19 cellular contexts compared by ENCODE assay signal in genomic region chr2:235999011-235999410, GRCh38.
DNase-seq lines count a peak whose midpoint lies in the region; ATAC-seq, FAIRE-seq and TF ChIP-seq lines count a peak whose summit lies in the region.
"Had no signal": no experiment of that assay in that cellular context is flagged by ENCODE, and none has a peak within 500 bp of the region (broad histone marks: within the 10 kb centered on the region; RNA-seq: fewer than 3 reads in every experiment).

No MANE protein-coding gene starts in this region.

- no peak for TF ChIP-seq POLR2A in IMR-90 (IDR thresholded peaks at IDR 0.05; ENCODE audit: low read depth, low read length)

- H4K5ac ChIP-seq in IMR-90 (ENCODE audit: low read depth, low read length): no peak overlapping the region

- no peak for ATAC-seq in IMR-90 (ENCODE audit: low read depth)
- no peak for ATAC-seq in HG03460 (IDR thresholded peaks at IDR 0.05; ENCODE audit: unreplicated experiment)
- ATAC-seq: CD8-positive, alpha-beta T cell had no signal

- no peak for DNase-seq in D721Med (ENCODE audit: insufficient read length, low spot score)
- DNase-seq in IMR-90: no peak
- DNase-seq in immature natural killer cell: peak in 2 of 3 donors; percentile 16 to 33
- DNase-seq in urothelium cell line (ENCODE audit: low spot score): no peak
- DNase-seq in retina: no peak
- no peak for DNase-seq in endothelial cell (ENCODE audit: low spot score)
- DNase-seq: ACHN; AML-193; Calu3; CD8-positive, alpha-beta T cell; GM23248; HCEC 1CT; Kasumi-1; KG1 had no signal

- H4K91ac ChIP-seq in IMR-90 (ENCODE audit: insufficient read depth, low read depth, low read length): no peak overlapping the region

- no peak overlapping the region for H2BK120ac ChIP-seq in IMR-90 (ENCODE audit: low read depth, low read length)

- H3K9me1 ChIP-seq in IMR-90 (ENCODE audit: insufficient read depth, low read length): peaks cover 7% of the 10 kb centered on the region; the same call in 1 of the 2 replicates

- no peak overlapping the region for H3K4me3 Mint-ChIP-seq in immature natural killer cell
- H3K4me3 Mint-ChIP-seq in endothelial cell (ENCODE audit: unreplicated experiment): no peak overlapping the region
- H3K4me3 Mint-ChIP-seq: CD8-positive, alpha-beta T cell had no signal

- 0 out of 4 replicates have a peak, but pooled peaks cover 0 to 3% of the 10 kb centered on the region in 2 experiments for H3K79me1 ChIP-seq in IMR-90 (ENCODE audit: low read depth in 1 of 2, low read length in 2 of 2)

- no peak overlapping the region for H3K56ac ChIP-seq in IMR-90 (ENCODE audit: extremely low read depth, insufficient read depth, low read length)

- H3K27ac Mint-ChIP-seq in immature natural killer cell (no peak overlapping the region), endothelial cell (ENCODE audit: unreplicated experiment) (no peak overlapping the region)
- H3K27ac Mint-ChIP-seq: CD8-positive, alpha-beta T cell had no signal

- H2AFZ ChIP-seq in IMR-90 (replicated peaks; ENCODE audit: low read length, poor library complexity): no peak overlapping the region
- H2AFZ ChIP-seq: GM23248 had no signal

- dilution Hi-C loops in IMR-90 (cut with HindIII; ENCODE audit: low sequenced_read_pairs, unreplicated experiment): no loop called here

- H3K36me3 Mint-ChIP-seq in immature natural killer cell: peaks cover 0 to 4% (median 3%) of the 10 kb centered on the region in 3 donors
- no peaks in the 10 kb centered on the region for H3K36me3 Mint-ChIP-seq in endothelial cell (ENCODE audit: low read depth, unreplicated experiment)
- H3K36me3 Mint-ChIP-seq: CD8-positive, alpha-beta T cell had no signal

- no peak for TF ChIP-seq RAD21 in IMR-90 (IDR thresholded peaks at IDR 0.05; ENCODE audit: low read length)

- CTCF ChIA-PET in IMR-90 (lab: Yijun Ruan, JAX): no interaction called here

- WGBS in IMR-90 (ENCODE audit: extremely low coverage in 2 of 2, insufficient read length in 1 of 2), 2 experiments: 100% methylated on average over 2 of the region's 2 CpGs; no CpG with 5 or more reads in 1 of the 2 experiments

- H3K9me3 Mint-ChIP-seq in immature natural killer cell: no peaks in the 10 kb centered on the region
- no peaks in the 10 kb centered on the region for H3K9me3 Mint-ChIP-seq in endothelial cell (ENCODE audit: unreplicated experiment)
- H3K9me3 Mint-ChIP-seq: CD8-positive, alpha-beta T cell had no signal

- no peak overlapping the region for H2BK20ac ChIP-seq in IMR-90 (ENCODE audit: low read depth, low read length)

- peak overlapping the region; percentile 31 for H2BK5ac ChIP-seq in IMR-90 (ENCODE audit: low read depth, low read length, poor library complexity, severe bottlenecking)

- H2AK5ac ChIP-seq in IMR-90 (ENCODE audit: low read depth, low read length): no peak overlapping the region

- H3K36me3 ChIP-seq in IMR-90 (ENCODE audit: control insufficient read depth, insufficient read depth, low read length): no peaks in the 10 kb centered on the region

- no peak overlapping the region for H2BK15ac ChIP-seq in IMR-90 (ENCODE audit: low read depth, low read length)

- no peak for TF ChIP-seq CTCF in D721Med (IDR thresholded peaks at IDR 0.05; ENCODE audit: insufficient read depth, missing control alignments)
- no peak for TF ChIP-seq CTCF in IMR-90 (conservative IDR thresholded peaks at IDR 0.05; ENCODE audit: low read depth, low read length)
- TF ChIP-seq CTCF in endothelial cell (IDR thresholded peaks at IDR 0.05; ENCODE audit: unreplicated experiment): no peak

- H2AK9ac ChIP-seq in IMR-90 (replicated peaks; ENCODE audit: low read depth, low read length, poor library complexity): peak overlapping the region; percentile 28

- H4K8ac ChIP-seq in IMR-90 (ENCODE audit: low read depth in 2 of 2, low read length in 2 of 2): no peak overlapping the region

- no peak overlapping the region for H3K4me3 ChIP-seq in IMR-90 (ENCODE audit: insufficient read depth, low read depth, low read length)
- H3K4me3 ChIP-seq: GM23248 had no signal

- no peaks in the 10 kb centered on the region for H4K20me1 ChIP-seq in IMR-90 (ENCODE audit: insufficient read depth, low read length)

- POLR2A ChIA-PET in IMR-90 (lab: Charles Lee; ENCODE audit: unreplicated experiment): no interaction called here

- no TSS peak for BruUV-seq in IMR-90 (replicated peaks; lab: Mats Ljungman, UMichigan)

- in situ Hi-C loops in IMR-90 (cut with MboI; ENCODE audit: low sequenced_read_pairs): no loop called here

- FAIRE-seq in D721Med (lab: Jason Lieb, UNC): peak; percentile 38
- FAIRE-seq in urothelium cell line (lab: Jason Lieb, UNC): peak; percentile 99
- FAIRE-seq: A204.1, G401.6, H54 had no signal

- no peak overlapping the region for H3K18ac ChIP-seq in IMR-90 (ENCODE audit: low read depth, low read length)

- H3K9ac ChIP-seq in IMR-90 (ENCODE audit: low read depth, low read length): no peak overlapping the region
- H3K9ac ChIP-seq: GM23248 had no signal

- no peaks in the 10 kb centered on the region for H3K27me3 ChIP-seq in IMR-90 (ENCODE audit: control insufficient read depth, insufficient read depth, low read length)

- H3K4ac ChIP-seq in IMR-90 (ENCODE audit: low read depth, low read length): no peak overlapping the region

- H3K4me1 Mint-ChIP-seq in immature natural killer cell: peaks cover 9 to 12% of the 10 kb centered on the region in 2 donors
- H3K4me1 Mint-ChIP-seq in endothelial cell (ENCODE audit: unreplicated experiment): peaks cover 4% of the 10 kb centered on the region

- no peaks in the 10 kb centered on the region for H3K4me1 ChIP-seq in IMR-90 (ENCODE audit: control insufficient read depth, insufficient read depth, low read length)

- H3K14ac ChIP-seq in IMR-90 (replicated peaks; ENCODE audit: low read depth, low read length): no peak overlapping the region

- no peaks in the 10 kb centered on the region for H3K9me3 ChIP-seq in IMR-90 (ENCODE audit: control insufficient read depth, insufficient read depth, low read length)

- no peak overlapping the region for H3K23ac ChIP-seq in IMR-90 (ENCODE audit: low read depth, low read length)

- H3K27me3 Mint-ChIP-seq in immature natural killer cell (ENCODE audit: low read depth in 3 of 3) (peaks cover 0 to 4% (median under 1%) of the 10 kb centered on the region in 3 donors), endothelial cell (ENCODE audit: unreplicated experiment) (peaks cover 4% of the 10 kb centered on the region)

- no peak overlapping the region for H3K4me2 ChIP-seq in IMR-90 (ENCODE audit: low read depth, low read length)

- intact Hi-C loops in IMR-90 (cut with micrococcal nuclease): no loop called here

- H3K27ac ChIP-seq in IMR-90 (ENCODE audit: insufficient read depth, low read length): no peak overlapping the region
- H3K27ac ChIP-seq: GM23248, HL-60 had no signal

TF ChIP-seq in IMR-90, 13 proteins besides CTCF, POLR2A, EP300 and RAD21:
- TF ChIP-seq SMC3 (IDR thresholded peaks at IDR 0.05; ENCODE audit: low read depth, low read length) (no peak), RFX5 (IDR thresholded peaks at IDR 0.05; ENCODE audit: low read depth, low read length) (no peak), MXI1 (IDR thresholded peaks at IDR 0.05; ENCODE audit: borderline replicate concordance, low read depth, low read length) (no peak), NFE2L2 (IDR thresholded peaks at IDR 0.05; ENCODE audit: low read depth, low read length) (no peak), CEBPB (IDR thresholded peaks at IDR 0.05; ENCODE audit: low read depth, low read length) (no peak), ELK1 (IDR thresholded peaks at IDR 0.05; ENCODE audit: borderline replicate concordance, low read depth, low read length) (no peak), BHLHE40 (IDR thresholded peaks at IDR 0.05; ENCODE audit: low read depth, low read length) (no peak), MAFK (IDR thresholded peaks at IDR 0.05; ENCODE audit: low read depth, low read length) (no peak), USF2 (IDR thresholded peaks at IDR 0.05; ENCODE audit: low read depth, low read length) (no peak), FOS (IDR thresholded peaks at IDR 0.05; ENCODE audit: low read depth, low read length) (no peak), MAZ (IDR thresholded peaks at IDR 0.05; ENCODE audit: borderline replicate concordance, low read depth, low read length) (no peak), CHD1 (IDR thresholded peaks at IDR 0.05; ENCODE audit: low read depth, low read length) (no peak), RCOR1 (IDR thresholded peaks at IDR 0.05; ENCODE audit: insufficient replicate concordance, low read length) (no peak)
TF ChIP-seq in IMR-90: peak in this region for 0.

Comparison
In these comparisons a context has a peak if more than half of its experiments do, and no peak if none do; other contexts are left out.
1. DNase-seq: peak in immature natural killer cell (2 of 3); none in D721Med (single experiment), IMR-90 (single experiment), urothelium cell line (single experiment), retina (single experiment) and endothelial cell (single experiment).